ENCODE assay signal across 29 cellular contexts in the genomic region with DNA sequence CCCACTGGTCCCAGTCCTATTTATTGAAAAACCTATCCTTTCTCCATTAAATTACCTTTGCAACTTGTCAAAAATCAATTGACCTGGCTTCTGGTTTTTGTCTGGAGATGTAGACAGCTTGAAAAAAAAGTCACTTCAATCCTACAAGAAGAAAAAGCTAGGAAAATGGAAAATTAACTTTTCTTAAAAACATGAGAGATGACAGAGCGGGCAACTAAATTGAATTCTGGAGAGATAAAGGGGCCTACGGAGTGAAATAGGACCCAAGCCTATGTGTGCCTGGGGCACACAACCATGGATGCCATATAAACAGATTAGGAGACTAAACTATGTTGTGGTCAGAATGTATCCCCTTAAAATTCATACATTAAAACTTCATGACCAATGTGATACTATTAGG.
"Had no signal": no experiment of that assay in that cellular context is flagged by ENCODE, and none has a peak within 500 bp of the region (broad histone marks: within the 10 kb centered on the region; RNA-seq: fewer than 3 reads in every experiment).

No MANE protein-coding gene starts in this region.

- H3K36me3 ChIP-seq: neutrophil, pancreas, right lobe of liver, sigmoid colon, suprapubic skin, tibial artery, transverse colon, upper lobe of right lung, uterus had no signal

- ATAC-seq: naive thymus-derived CD8-positive, alpha-beta T cell; natural killer cell treated with Interleukin-12 subunit alpha and Interleukin-12 subunit beta and Interleukin-15 and Interleukin-18, amount 100 ng/mL, for 72 hours; pancreas; psoas muscle; right cardiac atrium; right lobe of liver; stimulated activated naive B cell treated with anti-CD40 and anti-IgM and Interleukin-4, amounts not matched to agents 10 μg/mL and 1 μg/mL and 100 μg/mL, for 72 hours; stimulated activated naive CD8-positive, alpha-beta T cell treated with anti-CD3 and anti-CD28 coated beads, Interleukin-15, amount 100 ng/mL, for 72 hours; upper lobe of right lung had no signal

- H3K27me3 Mint-ChIP-seq: stimulated activated naive B cell treated with anti-CD40 and anti-IgM and Interleukin-4, amounts not matched to agents 10 μg/mL and 1 μg/mL and 100 μg/mL, for 72 hours; stimulated activated naive CD8-positive, alpha-beta T cell treated with anti-CD3 and anti-CD28 coated beads, Interleukin-15, amount 100 ng/mL, for 72 hours; type B pancreatic cell had no signal

- H3K27me3 ChIP-seq: neutrophil, pancreas, right lobe of liver, sigmoid colon, suprapubic skin, testis, tibial artery, transverse colon, upper lobe of right lung, uterus had no signal

- H3K4me1 Mint-ChIP-seq: nephron progenitor cell; stimulated activated naive B cell treated with anti-CD40 and anti-IgM and Interleukin-4, amounts not matched to agents 10 μg/mL and 1 μg/mL and 100 μg/mL, for 72 hours; stimulated activated naive CD8-positive, alpha-beta T cell treated with anti-CD3 and anti-CD28 coated beads, Interleukin-15, amount 100 ng/mL, for 72 hours had no signal

- DNase-seq: naive thymus-derived CD8-positive, alpha-beta T cell; nephron progenitor cell; nucleus accumbens; pancreas; psoas muscle; right cardiac atrium; right lobe of liver; sigmoid colon; small intestine; stimulated activated CD4-positive, alpha-beta T cell treated with anti-CD3 and anti-CD28 coated beads, Interleukin-15, amount 100 ng/mL, for 24 hours; stimulated activated CD4-positive, alpha-beta T cell treated with anti-CD3 and anti-CD28 coated beads, Interleukin-2, amount 100 ng/mL, for 24 hours; stimulated activated CD4-positive, alpha-beta T cell treated with anti-CD3 and anti-CD28 coated beads, Interleukin-2, amount 100 ng/mL, for 48 hours; stimulated activated CD4-positive, alpha-beta T cell treated with anti-CD3 and anti-CD28 coated beads, Interleukin-4, amount 100 ng/mL, for 24 hours; stimulated activated naive B cell treated with anti-CD40 and anti-IgM and Interleukin-4, amounts not matched to agents 10 μg/mL and 1 μg/mL and 100 μg/mL, for 72 hours; stimulated activated naive CD4-positive, alpha-beta T cell treated with Interleukin-2 at 50 U/mL for 16 hours; stimulated activated naive CD8-positive, alpha-beta T cell treated with anti-CD3 and anti-CD28 coated beads, Interleukin-15, amount 100 ng/mL, for 72 hours; substantia nigra; testis; tibial artery; transverse colon; upper lobe of right lung; uterus had no signal

- H3K9me3 Mint-ChIP-seq: natural killer cell treated with Interleukin-12 subunit alpha and Interleukin-12 subunit beta and Interleukin-15 and Interleukin-18, amount 100 ng/mL, for 72 hours; neural crest cell; stimulated activated effector memory CD8-positive, alpha-beta T cell treated with anti-CD3 and anti-CD28 coated beads, Interleukin-12 subunit alpha, Interleukin-12 subunit beta, amount 100 ng/mL, for 72 hours; stimulated activated naive B cell treated with anti-CD40 and anti-IgM and Interleukin-4, amounts not matched to agents 10 μg/mL and 1 μg/mL and 100 μg/mL, for 72 hours; type B pancreatic cell had no signal

- H3K4me1 ChIP-seq: pancreas, psoas muscle, right lobe of liver, sigmoid colon, suprapubic skin, testis, tibial artery, transverse colon, upper lobe of right lung, uterus had no signal

- H3K9me3 ChIP-seq: neutrophil, pancreas, psoas muscle, right lobe of liver, sigmoid colon, suprapubic skin, testis, tibial artery, transverse colon, upper lobe of right lung, uterus had no signal

- H3K36me3 Mint-ChIP-seq: naive thymus-derived CD8-positive, alpha-beta T cell; natural killer cell treated with Interleukin-12 subunit alpha and Interleukin-12 subunit beta and Interleukin-15 and Interleukin-18, amount 100 ng/mL, for 72 hours; stimulated activated effector memory CD8-positive, alpha-beta T cell treated with anti-CD3 and anti-CD28 coated beads, Interleukin-12 subunit alpha, Interleukin-12 subunit beta, amount 100 ng/mL, for 72 hours; stimulated activated naive B cell treated with anti-CD40 and anti-IgM and Interleukin-4, amounts not matched to agents 10 μg/mL and 1 μg/mL and 100 μg/mL, for 72 hours; type B pancreatic cell had no signal

- H3K27ac ChIP-seq: neutrophil, pancreas, psoas muscle, right lobe of liver, sigmoid colon, suprapubic skin, testis, tibial artery, transverse colon, upper lobe of right lung, uterus had no signal

- H3K27ac Mint-ChIP-seq: nephron progenitor cell; progenitor cell of endocrine pancreas; stimulated activated naive B cell treated with anti-CD40 and anti-IgM and Interleukin-4, amounts not matched to agents 10 μg/mL and 1 μg/mL and 100 μg/mL, for 72 hours; stimulated activated naive CD8-positive, alpha-beta T cell treated with anti-CD3 and anti-CD28 coated beads, Interleukin-15, amount 100 ng/mL, for 72 hours; type B pancreatic cell had no signal

- H3K4me3 Mint-ChIP-seq: naive thymus-derived CD8-positive, alpha-beta T cell; natural killer cell treated with Interleukin-12 subunit alpha and Interleukin-12 subunit beta and Interleukin-15 and Interleukin-18, amount 100 ng/mL, for 72 hours; nephron progenitor cell; neural crest cell; stimulated activated effector memory CD8-positive, alpha-beta T cell treated with anti-CD3 and anti-CD28 coated beads, Interleukin-12 subunit alpha, Interleukin-12 subunit beta, amount 100 ng/mL, for 72 hours; stimulated activated naive B cell treated with anti-CD40 and anti-IgM and Interleukin-4, amounts not matched to agents 10 μg/mL and 1 μg/mL and 100 μg/mL, for 72 hours; stimulated activated naive CD8-positive, alpha-beta T cell treated with anti-CD3 and anti-CD28 coated beads, Interleukin-15, amount 100 ng/mL, for 72 hours; type B pancreatic cell had no signal

- H3K4me3 ChIP-seq: pancreas, psoas muscle, right lobe of liver, sigmoid colon, suprapubic skin, testis, tibial artery, transverse colon, upper lobe of right lung, uterus had no signal
